Comparison of ENCODE assay signal across 22 cellular contexts in genomic region chr15:35439291-35439690, GRCh38.
DNase-seq lines count a peak whose midpoint lies in the region; ATAC-seq, FAIRE-seq and TF ChIP-seq lines count a peak whose summit lies in the region.
"Had no signal": no experiment of that assay in that cellular context is flagged by ENCODE, and none has a peak within 500 bp of the region (broad histone marks: within the 10 kb centered on the region; RNA-seq: fewer than 3 reads in every experiment).

No MANE protein-coding gene starts in this region.

- 0 out of 2 replicates have a peak, but pooled peaks cover 1% of the 10 kb centered on the region for H3K36me3 ChIP-seq in IMR-90 (ENCODE audit: control insufficient read depth, insufficient read depth, low read length)
- H3K36me3 ChIP-seq in bronchial epithelial cell (ENCODE audit: control insufficient read depth, insufficient read depth, low read length), result no peaks in the 10 kb centered on the region
- H3K36me3 ChIP-seq in CD4-positive, alpha-beta memory T cell (ENCODE audit: insufficient read depth, low read length), result no peaks in the 10 kb centered on the region
- H3K36me3 ChIP-seq: HAP-1, lower lobe of right lung, prostate gland had no signal

- BruUV-seq in IMR-90 (replicated peaks; lab: Mats Ljungman, UMichigan), result no TSS peak

- no peak overlapping the region for H3K56ac ChIP-seq in IMR-90 (ENCODE audit: extremely low read depth, insufficient read depth, low read length)

- no peak for TF ChIP-seq RAD21 in IMR-90 (IDR thresholded peaks at IDR 0.05; ENCODE audit: low read length)

- CTCF ChIA-PET in AG04450 (lab: Charles Lee), result interaction anchor here (1.5 to 2.4 kb wide), 2 partner anchors 12 to 150 kb away, joined by 3 to 20 read pairs; no protein-coding TSS in a partner anchor
- CTCF ChIA-PET in IMR-90 (lab: Yijun Ruan, JAX), result interaction anchor here (1.0 kb wide), 1 partner anchor 151 kb away, joined by 6 read pairs; no protein-coding TSS in a partner anchor
- CTCF ChIA-PET in CD4-positive, alpha-beta memory T cell (lab: Charles Lee; ENCODE audit: partially characterized antibody), result no interaction called here

- no peak for TF ChIP-seq POLR2A in IMR-90 (IDR thresholded peaks at IDR 0.05; ENCODE audit: low read depth, low read length)

- peaks cover 6% of the 10 kb centered on the region; the same call in 1 of the 2 replicates for H3K4me1 ChIP-seq in IMR-90 (ENCODE audit: control insufficient read depth, insufficient read depth, low read length)
- no peaks in the 10 kb centered on the region for H3K4me1 ChIP-seq in CD4-positive, alpha-beta memory T cell (ENCODE audit: insufficient read depth, low read length)
- H3K4me1 ChIP-seq: A549, lower lobe of right lung, prostate gland had no signal

- TF ChIP-seq CTCF in AG04450 (IDR thresholded peaks at IDR 0.05; ENCODE audit: low read depth, low read length) (no peak), IMR-90 (conservative IDR thresholded peaks at IDR 0.05; ENCODE audit: low read depth, low read length) (no peak), bronchial epithelial cell (IDR thresholded peaks at IDR 0.05; ENCODE audit: insufficient read depth, low read length, severe bottlenecking) (no peak)

- no peaks in the 10 kb centered on the region for H3K27me3 Mint-ChIP-seq in CD4-positive, alpha-beta memory T cell
- H3K27me3 Mint-ChIP-seq: activated naive CD8-positive, alpha-beta T cell; naive thymus-derived CD4-positive, alpha-beta T cell; type B pancreatic cell had no signal

- peak overlapping the region; percentile 28; the same call in 1 of the 2 replicates for H2BK20ac ChIP-seq in IMR-90 (ENCODE audit: low read depth, low read length)

- no peak overlapping the region for H2AK5ac ChIP-seq in IMR-90 (ENCODE audit: low read depth, low read length)

- in situ Hi-C loops in IMR-90 (cut with MboI; ENCODE audit: low sequenced_read_pairs), result loop anchor here (5.0 kb wide), 1 partner anchor 48 kb away; no protein-coding TSS in a partner anchor

- H3K4me3 ChIP-seq in AG04450 (ENCODE audit: low read depth, low read length), result no peak overlapping the region
- H3K4me3 ChIP-seq in IMR-90 (ENCODE audit: insufficient read depth, low read depth, low read length), result no peak overlapping the region
- H3K4me3 ChIP-seq in bronchial epithelial cell (ENCODE audit: low read depth, low read length), result no peak overlapping the region
- no peak overlapping the region for H3K4me3 ChIP-seq in CD4-positive, alpha-beta memory T cell (ENCODE audit: low read length in 2 of 2)
- H3K4me3 ChIP-seq: A549, HAP-1, lower lobe of right lung, prostate gland had no signal

- H3K14ac ChIP-seq in IMR-90 (replicated peaks; ENCODE audit: low read depth, low read length), result no peak overlapping the region; the same call in 1 of the 2 replicates

- no peak overlapping the region for H2AK9ac ChIP-seq in IMR-90 (replicated peaks; ENCODE audit: low read depth, low read length, poor library complexity)

- POLR2A ChIA-PET in AG04450 (lab: Yijun Ruan, JAX) (interaction anchor here (0.7 kb wide), 1 partner anchor 114 kb away, joined by 3 read pairs; no protein-coding TSS in a partner anchor), IMR-90 (lab: Charles Lee; ENCODE audit: unreplicated experiment) (no interaction called here)
- POLR2A ChIA-PET in CD4-positive, alpha-beta memory T cell (lab: Charles Lee; ENCODE audit: partially characterized antibody), result no interaction called here

- no peak overlapping the region for H3K4me3 Mint-ChIP-seq in CD4-positive, alpha-beta memory T cell
- H3K4me3 Mint-ChIP-seq: activated naive CD8-positive, alpha-beta T cell; immature natural killer cell; naive thymus-derived CD4-positive, alpha-beta T cell; type B pancreatic cell had no signal

- DNase-seq in AG04450 (ENCODE audit: low read depth, low spot score), result peak; percentile 66
- peak; percentile 88 for DNase-seq in IMR-90
- DNase-seq in bronchial epithelial cell (ENCODE audit: low read depth), result peak; percentile 4
- peak; percentile 86 for DNase-seq in iris pigment epithelial cell (ENCODE audit: low read depth)
- no peak for DNase-seq in CD4-positive, alpha-beta memory T cell
- DNase-seq: activated CD4-positive, alpha-beta T cell treated with anti-CD3 and anti-CD28 coated beads, Interleukin-2, amount 50 U/mL, for 4 hours; activated T-cell treated with anti-CD3 and anti-CD28 coated beads, Interleukin-2, amount 50 U/mL, for 48 hours; central memory CD4-positive, alpha-beta T cell; immature natural killer cell; lower lobe of right lung; naive thymus-derived CD4-positive, alpha-beta T cell; NCI-H187 treated with DMSO at 0.1 percent for 48 hours; NCI-H510A treated with DMSO at 0.1 percent for 48 hours; stimulated activated naive CD4-positive, alpha-beta T cell treated with Interleukin-2 at 50 U/mL for 16 hours had no signal

- H3K27ac Mint-ChIP-seq in CD4-positive, alpha-beta memory T cell, result no peak overlapping the region
- H3K27ac Mint-ChIP-seq: activated naive CD8-positive, alpha-beta T cell; immature natural killer cell; naive thymus-derived CD4-positive, alpha-beta T cell; type B pancreatic cell had no signal

- H3K36me3 Mint-ChIP-seq in CD4-positive, alpha-beta memory T cell, result peaks cover 18 to 42% of the 10 kb centered on the region in 2 donors

- no peak for FAIRE-seq in bronchial epithelial cell (lab: Jason Lieb, UNC)
- FAIRE-seq: A549 had no signal

- 0 out of 2 replicates have a peak, but pooled peaks cover 3% of the 10 kb centered on the region for H3K9me1 ChIP-seq in IMR-90 (ENCODE audit: insufficient read depth, low read length)

- WGBS in IMR-90 (ENCODE audit: extremely low coverage in 2 of 2, insufficient read length in 1 of 2), 2 experiments, result no CpG with 5 or more reads among the region's 2 CpGs

- H2AFZ ChIP-seq in IMR-90 (replicated peaks; ENCODE audit: low read length, poor library complexity), result no peak overlapping the region

- intact Hi-C loops in IMR-90 (cut with micrococcal nuclease), result loop anchor here (2.0 kb wide), 1 partner anchor 130 kb away; no protein-coding TSS in a partner anchor
- intact Hi-C loops in CD4-positive, alpha-beta memory T cell (cut with micrococcal nuclease), result no loop called here

- peak overlapping the region; percentile 52 for H2BK5ac ChIP-seq in IMR-90 (ENCODE audit: low read depth, low read length, poor library complexity, severe bottlenecking)

- ATAC-seq in IMR-90 (ENCODE audit: low read depth) (peak; percentile 69), HG03045 (IDR thresholded peaks at IDR 0.05; ENCODE audit: unreplicated experiment) (no peak), HG03196 (IDR thresholded peaks at IDR 0.05; ENCODE audit: unreplicated experiment) (no peak), HG03025 (IDR thresholded peaks at IDR 0.05; ENCODE audit: low FRiP score, unreplicated experiment) (no peak)
- ATAC-seq: A549; lower lobe of right lung; naive thymus-derived CD4-positive, alpha-beta T cell had no signal

- H3K4ac ChIP-seq in IMR-90 (ENCODE audit: low read depth, low read length), result peak overlapping the region; percentile 25; the same call in 1 of the 2 replicates

- peaks cover 0 to 3% (median 0%) of the 10 kb centered on the region in 8 donors for H3K9me3 Mint-ChIP-seq in CD4-positive, alpha-beta memory T cell

- H4K8ac ChIP-seq in IMR-90 (ENCODE audit: low read depth in 2 of 2, low read length in 2 of 2), result peak overlapping the region; percentile 28 to 58; a peak in 2 of 4 replicates

- H3K4me2 ChIP-seq in IMR-90 (ENCODE audit: low read depth, low read length), result no peak overlapping the region; the same call in 1 of the 2 replicates
- H3K4me2 ChIP-seq: A549 had no signal

- no peak overlapping the region for H3K23ac ChIP-seq in IMR-90 (ENCODE audit: low read depth, low read length)

- no peaks in the 10 kb centered on the region for H4K20me1 ChIP-seq in IMR-90 (ENCODE audit: insufficient read depth, low read length)

- no peaks in the 10 kb centered on the region for H3K79me1 ChIP-seq in IMR-90 (ENCODE audit: low read depth in 1 of 2, low read length in 2 of 2)

- H3K27ac ChIP-seq in AG04450 (ENCODE audit: low read depth, low read length) (peak overlapping the region; percentile 55), IMR-90 (ENCODE audit: insufficient read depth, low read length) (peak overlapping the region; percentile 41; the same call in 1 of the 2 replicates)
- H3K27ac ChIP-seq in CD4-positive, alpha-beta memory T cell (ENCODE audit: low read depth, low read length), result no peak overlapping the region
- H3K27ac ChIP-seq: A549, lower lobe of right lung, prostate gland had no signal

- no peak overlapping the region for H3K9ac ChIP-seq in IMR-90 (ENCODE audit: low read depth, low read length)

- H4K5ac ChIP-seq in IMR-90 (ENCODE audit: low read depth, low read length), result peak overlapping the region; percentile 73; the same call in 1 of the 2 replicates

- H3K9me3 ChIP-seq in AG04450 (ENCODE audit: control insufficient read depth, insufficient read depth, low read length) (peaks cover 8% of the 10 kb centered on the region), IMR-90 (ENCODE audit: control insufficient read depth, insufficient read depth, low read length) (0 out of 2 replicates have a peak, but pooled peaks cover 2% of the 10 kb centered on the region)
- no peaks in the 10 kb centered on the region for H3K9me3 ChIP-seq in CD4-positive, alpha-beta memory T cell (ENCODE audit: control insufficient read depth in 1 of 2, low read length in 2 of 2)
- H3K9me3 ChIP-seq: A549, HAP-1, lower lobe of right lung, prostate gland had no signal

- dilution Hi-C loops in IMR-90 (cut with HindIII; ENCODE audit: low sequenced_read_pairs, unreplicated experiment), result no loop called here

- no peaks in the 10 kb centered on the region for H3K27me3 ChIP-seq in AG04450 (ENCODE audit: control insufficient read depth, insufficient read depth, low read length)
- no peaks in the 10 kb centered on the region for H3K27me3 ChIP-seq in IMR-90 (ENCODE audit: control insufficient read depth, insufficient read depth, low read length)
- H3K27me3 ChIP-seq in bronchial epithelial cell (ENCODE audit: control insufficient read depth, insufficient read depth, low read length), result no peaks in the 10 kb centered on the region
- H3K27me3 ChIP-seq in CD4-positive, alpha-beta memory T cell (ENCODE audit: insufficient read depth, low read length), result no peaks in the 10 kb centered on the region

- H3K18ac ChIP-seq in IMR-90 (ENCODE audit: low read depth, low read length), result peak overlapping the region; percentile 86; the same call in 1 of the 2 replicates

- no peak overlapping the region for H2BK15ac ChIP-seq in IMR-90 (ENCODE audit: low read depth, low read length)

- H4K91ac ChIP-seq in IMR-90 (ENCODE audit: insufficient read depth, low read depth, low read length), result no peak overlapping the region

- peak overlapping the region; percentile 41; the same call in 1 of the 2 replicates for H2BK120ac ChIP-seq in IMR-90 (ENCODE audit: low read depth, low read length)

- no peaks in the 10 kb centered on the region for H3K4me1 Mint-ChIP-seq in CD4-positive, alpha-beta memory T cell
- H3K4me1 Mint-ChIP-seq: immature natural killer cell; naive thymus-derived CD4-positive, alpha-beta T cell had no signal

TF ChIP-seq in IMR-90, 13 proteins besides CTCF, POLR2A, EP300 and RAD21:
- TF ChIP-seq CEBPB (IDR thresholded peaks at IDR 0.05; ENCODE audit: low read depth, low read length) (peak; percentile 85), MXI1 (IDR thresholded peaks at IDR 0.05; ENCODE audit: borderline replicate concordance, low read depth, low read length) (no peak), MAFK (IDR thresholded peaks at IDR 0.05; ENCODE audit: low read depth, low read length) (peak; percentile 77)

Comparison
In these comparisons a context has a peak if more than half of its experiments do, and no peak if none do; other contexts are left out.
1. DNase-seq: peak in AG04450 (single experiment), IMR-90 (single experiment), bronchial epithelial cell (single experiment) and iris pigment epithelial cell (single experiment); none in CD4-positive, alpha-beta memory T cell (0 of 5).